In the genomic region with DNA sequence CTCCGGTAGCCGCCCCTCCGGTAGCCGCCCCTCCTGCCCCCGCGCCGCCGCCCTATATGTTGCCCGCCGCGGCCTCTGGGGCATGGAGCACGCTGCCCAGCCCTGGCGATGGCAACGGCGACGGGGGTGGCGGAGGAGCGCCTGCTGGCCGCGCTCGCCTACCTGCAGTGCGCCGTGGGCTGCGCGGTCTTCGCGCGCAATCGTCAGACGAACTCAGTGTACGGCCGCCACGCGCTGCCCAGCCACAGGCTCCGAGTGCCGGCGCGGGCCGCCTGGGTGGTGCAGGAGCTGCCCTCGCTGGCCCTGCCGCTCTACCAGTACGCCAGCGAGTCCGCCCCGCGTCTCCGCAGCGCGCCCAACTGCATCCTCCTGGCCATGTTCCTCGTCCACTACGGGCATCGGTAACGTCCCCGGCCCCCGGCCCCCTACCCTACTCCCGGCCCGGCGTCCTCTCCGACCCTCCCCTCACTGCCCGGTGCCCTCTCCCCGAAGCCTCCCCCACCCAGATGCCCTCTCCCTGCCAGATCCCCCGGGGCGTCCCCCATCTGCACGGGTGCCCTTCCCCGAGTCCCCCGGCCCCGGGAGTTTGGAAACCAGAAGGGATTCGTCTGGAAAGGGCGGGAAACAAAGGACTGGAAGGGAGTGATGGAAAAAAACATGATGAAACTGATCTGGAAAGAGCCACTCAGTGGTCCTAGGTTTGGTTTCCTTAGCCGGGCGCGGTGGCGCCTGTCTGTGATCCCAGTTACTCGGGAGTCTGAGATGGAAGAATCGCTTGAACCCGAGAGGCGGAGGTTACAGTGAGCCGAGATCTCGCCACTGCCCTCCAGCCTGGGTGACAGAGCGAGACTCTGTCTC, we compare ENCODE assay signal across 8 cellular contexts. TPM values are rescaled to one million over a fixed set of nuclear protein-coding genes. Genes with fewer than 3 reads are reported as not detected.
A peak's percentile ranks its signal among the peaks of the same experiment; 100 is the strongest.
DNase-seq lines count a peak whose midpoint lies in the region; ATAC-seq and TF ChIP-seq lines count a peak whose summit lies in the region.

No MANE protein-coding gene starts in this region.

- H3K9me3 ChIP-seq in SJCRH30 (replicated peaks) (no peaks in the 10 kb centered on the region), tibial nerve (no peaks in the 10 kb centered on the region)
- no peaks in the 10 kb centered on the region for H3K9me3 ChIP-seq in effector memory CD4-positive, alpha-beta T cell (ENCODE audit: control insufficient read depth, low read length)

- peak overlapping the region; percentile 97 for H3K4me3 Mint-ChIP-seq in memory B cell

- 1 to 2% methylated on average over 24 to 43 of the region's 80 CpGs for WGBS in tibial nerve, 2 donors

- DNase-seq in NCI-H1436 (lab: John Stamatoyannopoulos, UW), result peak; percentile 12
- no peak for DNase-seq in NCI-H1436 treated with DMSO at 0.1 percent for 48 hours (lab: John Stamatoyannopoulos, UW)
- DNase-seq in SJCRH30, result peak; percentile 34 to 38
- no peak for DNase-seq in effector memory CD4-positive, alpha-beta T cell
- no peak for DNase-seq in memory B cell (ENCODE audit: low spot score in 2 of 2)
- DNase-seq in tibial nerve (ENCODE audit: low spot score in 2 of 2), result no peak

- peak overlapping the region; percentile 99 for H3K27ac Mint-ChIP-seq in memory B cell

- H3K36me3 ChIP-seq in SJCRH30 (peaks cover 31% of the 10 kb centered on the region), tibial nerve (peaks cover 0 to 28% (median 0%) of the 10 kb centered on the region in 3 donors)
- peaks cover 16% of the 10 kb centered on the region for H3K36me3 ChIP-seq in effector memory CD4-positive, alpha-beta T cell (ENCODE audit: control insufficient read depth, insufficient read depth, low read length)

- no peak for TF ChIP-seq EP300 in tibial nerve (IDR thresholded peaks at IDR 0.05)

- H3K27me3 ChIP-seq in SJCRH30 (no peaks in the 10 kb centered on the region), tibial nerve (no peaks in the 10 kb centered on the region)
- H3K27me3 ChIP-seq in effector memory CD4-positive, alpha-beta T cell (replicated peaks; ENCODE audit: control insufficient read depth, insufficient read depth, low read length, poor library complexity, severe bottlenecking), result no peaks in the 10 kb centered on the region

- H3K27ac ChIP-seq in SJCRH30, result peak overlapping the region; percentile 100
- H3K27ac ChIP-seq in effector memory CD4-positive, alpha-beta T cell (ENCODE audit: insufficient read depth, low read length, poor library complexity, severe bottlenecking), result peak overlapping the region; percentile 86
- H3K27ac ChIP-seq in tibial nerve, result peak overlapping the region; percentile 75 to 96 (median 94)

- peaks cover 39% of the 10 kb centered on the region for H3K4me1 Mint-ChIP-seq in memory B cell

- H3K4me1 ChIP-seq in SJCRH30 (no peaks in the 10 kb centered on the region), tibial nerve (peaks cover 0 to 34% (median 16%) of the 10 kb centered on the region in 4 donors)
- H3K4me1 ChIP-seq in effector memory CD4-positive, alpha-beta T cell (ENCODE audit: control insufficient read depth, insufficient read depth, low read length, poor library complexity, severe bottlenecking), result peaks cover 17% of the 10 kb centered on the region

- H3K4me3 ChIP-seq in SJCRH30, result peak overlapping the region; percentile 94
- peak overlapping the region; percentile 96 for H3K4me3 ChIP-seq in effector memory CD4-positive, alpha-beta T cell (ENCODE audit: insufficient read depth, low read depth, low read length, poor library complexity, severe bottlenecking)
- peak overlapping the region; percentile 70 to 99 (median 72) for H3K4me3 ChIP-seq in tibial nerve

- no peak for TF ChIP-seq CTCF in tibial nerve (IDR thresholded peaks at IDR 0.05)

- no peak for TF ChIP-seq POLR2A in tibial nerve (IDR thresholded peaks at IDR 0.05)

- no peaks in the 10 kb centered on the region for H3K27me3 Mint-ChIP-seq in memory B cell

- peaks cover 14% of the 10 kb centered on the region for H3K36me3 Mint-ChIP-seq in memory B cell

- H3K9me3 Mint-ChIP-seq in memory B cell, result no peaks in the 10 kb centered on the region

- ATAC-seq in GM19467 (IDR thresholded peaks at IDR 0.05; ENCODE audit: unreplicated experiment) (peak; percentile 50), HG03460 (IDR thresholded peaks at IDR 0.05; ENCODE audit: unreplicated experiment) (peak; percentile 46), memory B cell (ENCODE audit: low read depth) (peak; percentile 39)

RNA-seq across cellular contexts. Expression of a gene that starts 0.5 kb away (rescaled TPM):
- total RNA-seq in SJCRH30 (2014; rRNA removed; shearing (Covaris generic)), result 9.7 and 11.2 TPM in 2 replicates
- 10 to 100 TPM in 1 of 4 donors, 1 to 10 TPM in 3; 3.5 to 11.5 (median 6.9) TPM for total RNA-seq in tibial nerve

RNA-seq across cellular contexts. Expression of a gene that starts 0.9 kb away (rescaled TPM):
- 53.0 and 54.2 TPM in 2 replicates for total RNA-seq in SJCRH30 (2014; rRNA removed; shearing (Covaris generic))
- 10 to 100 TPM; 43.5 to 73.5 (median 58.5) TPM for total RNA-seq in tibial nerve

Comparison
In these comparisons a context has a peak if more than half of its experiments do, and no peak if none do; other contexts are left out.
1. DNase-seq: peak in NCI-H1436 (single experiment) and SJCRH30 (2 of 2); none in NCI-H1436 treated with DMSO at 0.1 percent for 48 hours (single experiment), effector memory CD4-positive, alpha-beta T cell (0 of 3), memory B cell (0 of 2) and tibial nerve (0 of 2).
2. Peak in every context shown above with its lines, with median percentiles within 50 percentile points of each other: ATAC-seq, H3K27ac ChIP-seq and H3K4me3 ChIP-seq.